Comparison of ENCODE assay signal across 7 cellular contexts in the genomic region with DNA sequence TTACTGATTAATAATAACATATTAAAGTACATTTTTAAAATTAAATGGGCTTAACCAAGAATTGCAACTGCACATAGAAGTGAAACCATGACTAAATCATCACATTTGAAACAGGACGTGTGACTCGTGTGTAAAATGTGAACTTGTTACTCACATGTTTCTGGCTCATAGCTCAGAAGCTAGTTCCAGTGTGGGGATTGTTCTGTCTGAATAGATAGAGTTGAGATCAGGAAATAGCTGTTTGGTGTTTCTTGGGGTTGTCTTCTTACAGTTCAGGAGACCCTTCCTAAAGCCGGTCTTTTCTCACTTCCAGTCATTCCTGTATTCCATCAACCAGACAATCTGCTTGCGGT.
DNase-seq lines count a peak whose midpoint lies in the region; ATAC-seq, FAIRE-seq and TF ChIP-seq lines count a peak whose summit lies in the region.
"Not testable (repeated sequence)": the region's sequence is repeated elsewhere in the genome, so short reads cannot be mapped to it uniquely, and the experiment has no call there.

No MANE protein-coding gene starts in this region.

- not testable (repeated sequence) for H3K27me3 ChIP-seq in esophagus muscularis mucosa, sigmoid colon
- peaks cover 12% of the 10 kb centered on the region for H3K27me3 ChIP-seq in keratinocyte (ENCODE audit: control insufficient read depth, extremely low read depth, insufficient read depth, low read length)

- H3K9ac ChIP-seq in keratinocyte (ENCODE audit: control insufficient read depth, extremely low read depth, insufficient read depth, low read length): not testable (repeated sequence)

- peak overlapping the region; percentile 83 for H3K27ac Mint-ChIP-seq in activated naive CD8-positive, alpha-beta T cell treated with anti-CD3 and anti-CD28 coated beads, Interleukin-2, amount 50 U/mL, for 24 hours

- peak; percentile 38 for FAIRE-seq in GM12892 (lab: Jason Lieb, UNC)
- peak; percentile 13 for FAIRE-seq in TTC549 (lab: Jason Lieb, UNC)
- FAIRE-seq in keratinocyte (lab: Jason Lieb, UNC): peak; percentile 65

- peaks cover 60% of the 10 kb centered on the region for H3K4me1 Mint-ChIP-seq in activated naive CD8-positive, alpha-beta T cell treated with anti-CD3 and anti-CD28 coated beads, Interleukin-2, amount 50 U/mL, for 24 hours

- not testable (repeated sequence) for H4K20me1 ChIP-seq in keratinocyte (ENCODE audit: control insufficient read depth, extremely low read depth, insufficient read depth, low read length)

- H2AFZ ChIP-seq in keratinocyte (ENCODE audit: control insufficient read depth, low read length): not testable (repeated sequence)

- peak overlapping the region in 1 of 4 donors; percentile 6 for H3K4me3 ChIP-seq in esophagus muscularis mucosa
- H3K4me3 ChIP-seq in keratinocyte (ENCODE audit: control insufficient read depth in 2 of 3, extremely low read depth in 1 of 3, insufficient read depth in 2 of 3, low read depth in 1 of 3, low read length in 3 of 3); sigmoid colon: not testable (repeated sequence)

- intact Hi-C loops in esophagus muscularis mucosa (cut with DNase I) (loop anchor here (10.0 kb wide), 1 partner anchor 109 kb away; no protein-coding TSS in a partner anchor), sigmoid colon (cut with DNase I) (loop anchor here (10.0 kb wide), 1 partner anchor 109 kb away; no protein-coding TSS in a partner anchor)

- not testable (repeated sequence) for H3K9me3 ChIP-seq in esophagus muscularis mucosa; keratinocyte (ENCODE audit: control insufficient read depth, low read depth, low read length); sigmoid colon

- not testable (repeated sequence) for TF ChIP-seq EP300 in esophagus muscularis mucosa (IDR thresholded peaks at IDR 0.05); sigmoid colon (IDR thresholded peaks at IDR 0.05)

- H3K27ac ChIP-seq in esophagus muscularis mucosa (replicated peaks in 1 of 4) (peak overlapping the region; percentile 40 to 72 (median 59)), sigmoid colon (peak overlapping the region; percentile 30 to 59 (median 58))
- H3K27ac ChIP-seq in keratinocyte (ENCODE audit: control insufficient read depth, insufficient read depth, low read length): not testable (repeated sequence)

- H3K4me1 ChIP-seq in esophagus muscularis mucosa (peaks cover 8 to 27% (median 21%) of the 10 kb centered on the region in 4 donors), sigmoid colon (peaks cover 0 to 17% (median 13%) of the 10 kb centered on the region in 4 donors)
- H3K4me1 ChIP-seq in keratinocyte (ENCODE audit: control insufficient read depth, extremely low read depth, insufficient read depth, low read length): not testable (repeated sequence)

- not testable (repeated sequence) for DNase-seq in GM12892 (ENCODE audit: insufficient read length); activated naive CD8-positive, alpha-beta T cell treated with anti-CD3 and anti-CD28 coated beads, Interleukin-2, amount 50 U/mL, for 24 hours; esophagus muscularis mucosa (ENCODE audit: extremely low spot score); keratinocyte (ENCODE audit: low read depth, low spot score); sigmoid colon

- H3K79me2 ChIP-seq in keratinocyte (ENCODE audit: control insufficient read depth, insufficient read depth, low read length): not testable (repeated sequence)

- H3K9me3 Mint-ChIP-seq in activated naive CD8-positive, alpha-beta T cell treated with anti-CD3 and anti-CD28 coated beads, Interleukin-2, amount 50 U/mL, for 24 hours: not testable (repeated sequence)

- not testable (repeated sequence) for H3K4me3 Mint-ChIP-seq in activated naive CD8-positive, alpha-beta T cell treated with anti-CD3 and anti-CD28 coated beads, Interleukin-2, amount 50 U/mL, for 24 hours

- peaks cover 46% of the 10 kb centered on the region for H3K36me3 Mint-ChIP-seq in activated naive CD8-positive, alpha-beta T cell treated with anti-CD3 and anti-CD28 coated beads, Interleukin-2, amount 50 U/mL, for 24 hours (ENCODE audit: low read depth)

- TF ChIP-seq POLR2A in GM12892 (IDR thresholded peaks at IDR 0.05; ENCODE audit: low read depth, low read length); esophagus muscularis mucosa (IDR thresholded peaks at IDR 0.05; ENCODE audit: low read depth); sigmoid colon (IDR thresholded peaks at IDR 0.05): not testable (repeated sequence)

- not testable (repeated sequence) for H3K27me3 Mint-ChIP-seq in activated naive CD8-positive, alpha-beta T cell treated with anti-CD3 and anti-CD28 coated beads, Interleukin-2, amount 50 U/mL, for 24 hours

- peak overlapping the region; percentile 22 for H3K4me2 ChIP-seq in keratinocyte (ENCODE audit: control insufficient read depth, extremely low read depth, insufficient read depth, low read depth, low read length)

- H3K36me3 ChIP-seq in esophagus muscularis mucosa: peaks cover 0 to 18% (median 4%) of the 10 kb centered on the region in 4 donors
- H3K36me3 ChIP-seq in keratinocyte (ENCODE audit: control insufficient read depth in 2 of 2, extremely low read depth in 1 of 2, insufficient read depth in 2 of 2, low read length in 2 of 2); sigmoid colon: not testable (repeated sequence)

- ATAC-seq in HG03342 (IDR thresholded peaks at IDR 0.05; ENCODE audit: unreplicated experiment): peak; percentile 26
- ATAC-seq in activated naive CD8-positive, alpha-beta T cell treated with anti-CD3 and anti-CD28 coated beads, Interleukin-2, amount 50 U/mL, for 24 hours: peak; percentile 83

- dilution Hi-C loops in keratinocyte (cut with MboI; ENCODE audit: extremely low pct_ligation_motif_present, low sequenced_read_pairs): not testable (repeated sequence)

- H3K9me1 ChIP-seq in keratinocyte (ENCODE audit: control insufficient read depth, extremely low read depth, insufficient read depth, low read length): not testable (repeated sequence)

- TF ChIP-seq CTCF in esophagus muscularis mucosa (IDR thresholded peaks at IDR 0.05); keratinocyte (optimal IDR thresholded peaks at IDR 0.05 in 1 of 3, IDR thresholded peaks at IDR 0.05 in 1 of 3, conservative IDR thresholded peaks at IDR 0.05 in 1 of 3; ENCODE audit: extremely low read depth in 1 of 3, insufficient read depth in 2 of 3, low read length in 3 of 3); sigmoid colon (IDR thresholded peaks at IDR 0.05): not testable (repeated sequence)

- WGBS in esophagus muscularis mucosa: 30% methylated on average over 4 of the region's 4 CpGs
- WGBS in sigmoid colon, 2 donors: 51 to 57% methylated on average over 4 of the region's 4 CpGs
